8 cellular contexts compared by ENCODE assay signal in genomic region chr22:46754110-46754799, GRCh38. TPM values are rescaled to one million over a fixed set of nuclear protein-coding genes. Genes with fewer than 3 reads are reported as not detected.
DNase-seq lines count a peak whose midpoint lies in the region; ATAC-seq and TF ChIP-seq lines count a peak whose summit lies in the region.

No MANE protein-coding gene starts in this region.

- ATAC-seq in HG03159 (IDR thresholded peaks at IDR 0.05; ENCODE audit: unreplicated experiment) (no peak), HG03439 (IDR thresholded peaks at IDR 0.05; ENCODE audit: unreplicated experiment) (no peak)

- H3K4me3 ChIP-seq in kidney epithelial cell (ENCODE audit: low read depth, low read length) = no peak overlapping the region

- DNase-seq in EH (ENCODE audit: low read depth) = peak; percentile 99
- peak; percentile 27 for DNase-seq in NCI-H2196 treated with DMSO at 0.1 percent for 48 hours (lab: John Stamatoyannopoulos, UW; ENCODE audit: unreplicated experiment)
- DNase-seq in astrocyte of the hippocampus (ENCODE audit: low read depth, low spot score) = peak; percentile 97
- peak; percentile 89 for DNase-seq in kidney epithelial cell (ENCODE audit: low read depth)
- no peak for DNase-seq in effector CD4-positive, alpha-beta T cell

- no peaks in the 10 kb centered on the region for H3K36me3 ChIP-seq in kidney epithelial cell (ENCODE audit: control insufficient read depth, insufficient read depth, low read length)

- no peaks in the 10 kb centered on the region for H3K27me3 ChIP-seq in kidney epithelial cell (ENCODE audit: control insufficient read depth, insufficient read depth, low read length)

- peak overlapping the region; percentile 63 for H3K27ac ChIP-seq in temporal lobe (ENCODE audit: low read depth, low read length)

- TF ChIP-seq CTCF in kidney epithelial cell (IDR thresholded peaks at IDR 0.05; ENCODE audit: insufficient read depth, low read length, poor library complexity, severe bottlenecking) = no peak

RNA-seq across cellular contexts. Expression of gene TBC1D22A, which starts 8.2 kb away (rescaled TPM):
- 25.7 and 33.5 TPM in 2 replicates for total RNA-seq in kidney epithelial cell
- 4.7 TPM for total RNA-seq in temporal lobe

RNA-seq across cellular contexts. Expression of gene CERK, which starts 16.2 kb away (rescaled TPM):
- total RNA-seq in kidney epithelial cell (46.3 and 48.9 TPM in 2 replicates), temporal lobe (32.9 TPM)
